Comparison of ENCODE assay signal across 9 cellular contexts in genomic region chr2:98464772-98465310, GRCh38. TPM values are rescaled to one million over a fixed set of nuclear protein-coding genes. Genes with fewer than 3 reads are reported as not detected.
DNase-seq lines count a peak whose midpoint lies in the region; ATAC-seq and TF ChIP-seq lines count a peak whose summit lies in the region.
"Had no signal": no experiment of that assay in that cellular context is flagged by ENCODE, and none has a peak within 500 bp of the region (broad histone marks: within the 10 kb centered on the region; RNA-seq: fewer than 3 reads in every experiment).

No MANE protein-coding gene starts in this region.

- intact Hi-C loops in Right ventricle myocardium superior (cut with DNase I) = no loop called here
- intact Hi-C loops in transverse colon (cut with DNase I; ENCODE audit: low total_unique reads) = no loop called here

- H3K36me3 ChIP-seq in transverse colon = no peaks in the 10 kb centered on the region

- H3K27ac ChIP-seq in transverse colon = peak overlapping the region; percentile 72 to 84 (median 76)
- H3K27ac ChIP-seq: VCaP had no signal

- peak; percentile 40 to 57 for ATAC-seq in activated CD4-positive, CD25-positive, alpha-beta regulatory T cell treated with anti-CD3 and anti-CD28 coated beads, Interleukin-2, amount 50 U/mL, for 24 hours
- peak; percentile 38 for ATAC-seq in HG02973 (IDR thresholded peaks at IDR 0.05; ENCODE audit: unreplicated experiment)
- ATAC-seq in Right ventricle myocardium superior (ENCODE audit: poor library complexity) = peak; percentile 67

- no peak overlapping the region for H3K4me3 ChIP-seq in transverse colon

- H3K4me1 ChIP-seq in transverse colon = peaks cover 21 to 61% (median 32%) of the 10 kb centered on the region in 4 donors

- TF ChIP-seq CTCF in transverse colon (IDR thresholded peaks at IDR 0.05) = no peak

- DNase-seq in activated CD4-positive, CD25-positive, alpha-beta regulatory T cell (lab: John Stamatoyannopoulos, UW) = no peak
- peak; percentile 95 for DNase-seq in SIG-M5 (lab: John Stamatoyannopoulos, UW)
- DNase-seq in Right ventricle myocardium superior = no peak
- peak; percentile 52 for DNase-seq in transverse colon
- no peak for DNase-seq in hippocampal formation (lab: John Stamatoyannopoulos, UW)
- no peak for DNase-seq in NCI-H187 (lab: John Stamatoyannopoulos, UW)

- no peak for TF ChIP-seq POLR2A in transverse colon (IDR thresholded peaks at IDR 0.05)

- H3K27me3 ChIP-seq in transverse colon = no peaks in the 10 kb centered on the region

- no peaks in the 10 kb centered on the region for H3K9me3 ChIP-seq in transverse colon

- in situ Hi-C loops in transverse colon (cut with MboI; ENCODE audit: low pct_ligation_motif_present in 1 of 4, low pct_unique_long_range_greater_than_20kb in 1 of 4, low sequenced_read_pairs in 3 of 4) = no loop called here

- TF ChIP-seq EP300 in transverse colon (IDR thresholded peaks at IDR 0.05; ENCODE audit: low read depth) = no peak

- WGBS in transverse colon (ENCODE audit: low coverage in 1 of 2), 2 donors = 60% methylated on average over 12 of the region's 12 CpGs; no CpG with 5 or more reads in 1 of the 2 donors

RNA-seq across cellular contexts. Expression of gene INPP4A, which starts 20.2 kb away (rescaled TPM):
- total RNA-seq in Right ventricle myocardium superior (16.8 TPM), transverse colon (10 to 100 TPM; 22.8 to 35.8 (median 25.4) TPM)

Comparison
In these comparisons a context has a peak if more than half of its experiments do, and no peak if none do; other contexts are left out.
1. DNase-seq: peak in SIG-M5 (single experiment) and transverse colon (single experiment); none in activated CD4-positive, CD25-positive, alpha-beta regulatory T cell (0 of 4), Right ventricle myocardium superior (single experiment), hippocampal formation (0 of 2) and NCI-H187 (0 of 2).
2. Peak in every context shown above with its lines, with median percentiles within 50 percentile points of each other: ATAC-seq.